ENCODE assay signal across 1 cellular context in the genomic region with DNA sequence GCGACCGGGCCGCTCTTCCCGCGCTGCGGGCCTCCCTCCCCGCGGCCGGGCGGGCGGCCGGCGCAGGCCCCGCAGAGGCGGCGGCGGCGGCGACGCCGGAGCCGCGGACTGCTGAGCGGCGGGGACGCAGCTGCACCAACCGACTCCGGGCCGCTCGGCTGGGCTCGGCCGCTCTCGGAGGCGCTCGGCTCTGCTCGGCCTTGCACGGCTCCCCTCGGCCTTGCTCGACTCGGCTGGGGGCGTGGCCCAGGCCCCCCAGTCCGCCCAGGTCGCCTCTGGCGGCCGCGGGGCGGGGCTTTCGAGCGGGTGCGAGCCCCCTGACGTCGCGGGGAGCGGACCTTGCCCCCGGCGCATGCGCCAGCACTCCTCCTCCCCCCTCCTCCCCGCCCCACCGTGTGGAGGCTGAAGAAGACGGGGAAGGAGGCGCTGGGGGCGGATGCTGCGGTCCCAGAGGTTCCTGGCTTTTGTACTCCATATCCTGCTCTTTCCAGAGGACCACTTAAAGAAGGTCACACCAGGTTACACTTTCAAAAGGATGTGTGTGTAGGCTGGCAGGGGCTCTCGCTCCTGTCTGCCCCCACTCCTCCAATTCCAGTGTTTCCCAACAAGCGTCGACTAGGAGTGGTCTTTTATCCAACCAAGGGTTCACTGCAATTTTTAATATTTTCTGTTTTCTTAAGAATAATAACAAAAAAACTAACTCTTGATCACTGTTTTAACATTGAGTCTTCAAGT.
TF ChIP-seq lines count a peak whose summit lies in the region.

A gene with protein sequence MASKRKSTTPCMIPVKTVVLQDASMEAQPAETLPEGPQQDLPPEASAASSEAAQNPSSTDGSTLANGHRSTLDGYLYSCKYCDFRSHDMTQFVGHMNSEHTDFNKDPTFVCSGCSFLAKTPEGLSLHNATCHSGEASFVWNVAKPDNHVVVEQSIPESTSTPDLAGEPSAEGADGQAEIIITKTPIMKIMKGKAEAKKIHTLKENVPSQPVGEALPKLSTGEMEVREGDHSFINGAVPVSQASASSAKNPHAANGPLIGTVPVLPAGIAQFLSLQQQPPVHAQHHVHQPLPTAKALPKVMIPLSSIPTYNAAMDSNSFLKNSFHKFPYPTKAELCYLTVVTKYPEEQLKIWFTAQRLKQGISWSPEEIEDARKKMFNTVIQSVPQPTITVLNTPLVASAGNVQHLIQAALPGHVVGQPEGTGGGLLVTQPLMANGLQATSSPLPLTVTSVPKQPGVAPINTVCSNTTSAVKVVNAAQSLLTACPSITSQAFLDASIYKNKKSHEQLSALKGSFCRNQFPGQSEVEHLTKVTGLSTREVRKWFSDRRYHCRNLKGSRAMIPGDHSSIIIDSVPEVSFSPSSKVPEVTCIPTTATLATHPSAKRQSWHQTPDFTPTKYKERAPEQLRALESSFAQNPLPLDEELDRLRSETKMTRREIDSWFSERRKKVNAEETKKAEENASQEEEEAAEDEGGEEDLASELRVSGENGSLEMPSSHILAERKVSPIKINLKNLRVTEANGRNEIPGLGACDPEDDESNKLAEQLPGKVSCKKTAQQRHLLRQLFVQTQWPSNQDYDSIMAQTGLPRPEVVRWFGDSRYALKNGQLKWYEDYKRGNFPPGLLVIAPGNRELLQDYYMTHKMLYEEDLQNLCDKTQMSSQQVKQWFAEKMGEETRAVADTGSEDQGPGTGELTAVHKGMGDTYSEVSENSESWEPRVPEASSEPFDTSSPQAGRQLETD (minus strand): TSS at position 196 of the 735 bp plus-strand sequence. CDS start 112,815 bp downstream, outside the sequence.

TF ChIP-seq in HepG2, 621 proteins besides CTCF, POLR2A, EP300 and RAD21 (continued from another document and continues in another):
- TF ChIP-seq, protein P1, sequence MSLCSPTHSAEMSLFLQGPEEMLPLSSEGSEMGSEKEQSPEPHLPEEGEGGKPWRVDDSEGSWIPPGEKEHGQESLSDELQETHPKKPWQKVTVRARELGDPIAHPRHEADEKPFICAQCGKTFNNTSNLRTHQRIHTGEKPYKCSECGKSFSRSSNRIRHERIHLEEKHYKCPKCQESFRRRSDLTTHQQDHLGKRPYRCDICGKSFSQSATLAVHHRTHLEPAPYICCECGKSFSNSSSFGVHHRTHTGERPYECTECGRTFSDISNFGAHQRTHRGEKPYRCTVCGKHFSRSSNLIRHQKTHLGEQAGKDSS (CRISPR knock-in tag; IDR thresholded peaks at IDR 0.05; ENCODE audit: borderline replicate concordance, low read depth) = no peak
- TF ChIP-seq ZNF230 (CRISPR knock-in tag; IDR thresholded peaks at IDR 0.05) (peak; percentile 45; the same call in 1 of the 2 replicates), RORA (CRISPR knock-in tag; IDR thresholded peaks at IDR 0.05) (no peak), NPAS2 (CRISPR knock-in tag; IDR thresholded peaks at IDR 0.05; ENCODE audit: borderline replicate concordance) (no peak), ZNF788 (CRISPR knock-in tag; IDR thresholded peaks at IDR 0.05; ENCODE audit: borderline replicate concordance) (0 out of 2 replicates have a peak, but pooled peaks have one; percentile 46), ZSCAN9 (CRISPR knock-in tag; IDR thresholded peaks at IDR 0.05; ENCODE audit: borderline replicate concordance) (no peak; the same call in 1 of the 2 replicates), ZNF672 (CRISPR knock-in tag; IDR thresholded peaks at IDR 0.05) (no peak), MAFK (conservative IDR thresholded peaks at IDR 0.05 in 1 of 2, IDR thresholded peaks at IDR 0.05 in 1 of 2; ENCODE audit: low read length in 2 of 2) (no peak), RXRA (CRISPR knock-in tag; IDR thresholded peaks at IDR 0.05) (no peak; the same call in 1 of the 2 replicates), ZNF260 (CRISPR knock-in tag; IDR thresholded peaks at IDR 0.05; ENCODE audit: borderline replicate concordance, low read depth) (no peak), STAT5B (CRISPR knock-in tag; IDR thresholded peaks at IDR 0.05) (no peak; the same call in 1 of the 2 replicates), MED8 (CRISPR knock-in tag; IDR thresholded peaks at IDR 0.05; ENCODE audit: insufficient replicate concordance) (peak; percentile 19), HMG20B (CRISPR knock-in tag; conservative IDR thresholded peaks at IDR 0.05) (no peak), NFE2L2 (IDR thresholded peaks at IDR 0.05; ENCODE audit: low read length) (no peak), ZNF724P (CRISPR knock-in tag; IDR thresholded peaks at IDR 0.05; ENCODE audit: borderline replicate concordance) (peak; percentile 57; the same call in 1 of the 2 replicates), RFXAP (CRISPR knock-in tag; IDR thresholded peaks at IDR 0.05; ENCODE audit: borderline replicate concordance) (0 out of 2 replicates have a peak, but pooled peaks have one; percentile 75), ZC3H4 (CRISPR knock-in tag; IDR thresholded peaks at IDR 0.05; ENCODE audit: borderline replicate concordance) (no peak), XBP1 (CRISPR knock-in tag; IDR thresholded peaks at IDR 0.05) (no peak)
- TF ChIP-seq, protein P2, sequence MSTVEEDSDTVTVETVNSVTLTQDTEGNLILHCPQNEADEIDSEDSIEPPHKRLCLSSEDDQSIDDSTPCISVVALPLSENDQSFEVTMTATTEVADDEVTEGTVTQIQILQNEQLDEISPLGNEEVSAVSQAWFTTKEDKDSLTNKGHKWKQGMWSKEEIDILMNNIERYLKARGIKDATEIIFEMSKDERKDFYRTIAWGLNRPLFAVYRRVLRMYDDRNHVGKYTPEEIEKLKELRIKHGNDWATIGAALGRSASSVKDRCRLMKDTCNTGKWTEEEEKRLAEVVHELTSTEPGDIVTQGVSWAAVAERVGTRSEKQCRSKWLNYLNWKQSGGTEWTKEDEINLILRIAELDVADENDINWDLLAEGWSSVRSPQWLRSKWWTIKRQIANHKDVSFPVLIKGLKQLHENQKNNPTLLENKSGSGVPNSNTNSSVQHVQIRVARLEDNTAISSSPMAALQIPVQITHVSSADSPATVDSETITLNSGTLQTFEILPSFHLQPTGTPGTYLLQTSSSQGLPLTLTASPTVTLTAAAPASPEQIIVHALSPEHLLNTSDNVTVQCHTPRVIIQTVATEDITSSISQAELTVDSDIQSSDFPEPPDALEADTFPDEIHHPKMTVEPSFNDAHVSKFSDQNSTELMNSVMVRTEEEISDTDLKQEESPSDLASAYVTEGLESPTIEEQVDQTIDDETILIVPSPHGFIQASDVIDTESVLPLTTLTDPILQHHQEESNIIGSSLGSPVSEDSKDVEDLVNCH (CRISPR knock-in tag; IDR thresholded peaks at IDR 0.05) = no peak
- TF ChIP-seq, protein P3, sequence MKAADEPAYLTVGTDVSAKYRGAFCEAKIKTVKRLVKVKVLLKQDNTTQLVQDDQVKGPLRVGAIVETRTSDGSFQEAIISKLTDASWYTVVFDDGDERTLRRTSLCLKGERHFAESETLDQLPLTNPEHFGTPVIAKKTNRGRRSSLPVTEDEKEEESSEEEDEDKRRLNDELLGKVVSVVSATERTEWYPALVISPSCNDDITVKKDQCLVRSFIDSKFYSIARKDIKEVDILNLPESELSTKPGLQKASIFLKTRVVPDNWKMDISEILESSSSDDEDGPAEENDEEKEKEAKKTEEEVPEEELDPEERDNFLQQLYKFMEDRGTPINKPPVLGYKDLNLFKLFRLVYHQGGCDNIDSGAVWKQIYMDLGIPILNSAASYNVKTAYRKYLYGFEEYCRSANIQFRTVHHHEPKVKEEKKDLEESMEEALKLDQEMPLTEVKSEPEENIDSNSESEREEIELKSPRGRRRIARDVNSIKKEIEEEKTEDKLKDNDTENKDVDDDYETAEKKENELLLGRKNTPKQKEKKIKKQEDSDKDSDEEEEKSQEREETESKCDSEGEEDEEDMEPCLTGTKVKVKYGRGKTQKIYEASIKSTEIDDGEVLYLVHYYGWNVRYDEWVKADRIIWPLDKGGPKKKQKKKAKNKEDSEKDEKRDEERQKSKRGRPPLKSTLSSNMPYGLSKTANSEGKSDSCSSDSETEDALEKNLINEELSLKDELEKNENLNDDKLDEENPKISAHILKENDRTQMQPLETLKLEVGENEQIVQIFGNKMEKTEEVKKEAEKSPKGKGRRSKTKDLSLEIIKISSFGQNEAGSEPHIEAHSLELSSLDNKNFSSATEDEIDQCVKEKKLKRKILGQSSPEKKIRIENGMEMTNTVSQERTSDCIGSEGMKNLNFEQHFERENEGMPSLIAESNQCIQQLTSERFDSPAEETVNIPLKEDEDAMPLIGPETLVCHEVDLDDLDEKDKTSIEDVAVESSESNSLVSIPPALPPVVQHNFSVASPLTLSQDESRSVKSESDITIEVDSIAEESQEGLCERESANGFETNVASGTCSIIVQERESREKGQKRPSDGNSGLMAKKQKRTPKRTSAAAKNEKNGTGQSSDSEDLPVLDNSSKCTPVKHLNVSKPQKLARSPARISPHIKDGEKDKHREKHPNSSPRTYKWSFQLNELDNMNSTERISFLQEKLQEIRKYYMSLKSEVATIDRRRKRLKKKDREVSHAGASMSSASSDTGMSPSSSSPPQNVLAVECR (CRISPR knock-in tag; IDR thresholded peaks at IDR 0.05; ENCODE audit: borderline replicate concordance) = no peak
- TF ChIP-seq, protein P4, sequence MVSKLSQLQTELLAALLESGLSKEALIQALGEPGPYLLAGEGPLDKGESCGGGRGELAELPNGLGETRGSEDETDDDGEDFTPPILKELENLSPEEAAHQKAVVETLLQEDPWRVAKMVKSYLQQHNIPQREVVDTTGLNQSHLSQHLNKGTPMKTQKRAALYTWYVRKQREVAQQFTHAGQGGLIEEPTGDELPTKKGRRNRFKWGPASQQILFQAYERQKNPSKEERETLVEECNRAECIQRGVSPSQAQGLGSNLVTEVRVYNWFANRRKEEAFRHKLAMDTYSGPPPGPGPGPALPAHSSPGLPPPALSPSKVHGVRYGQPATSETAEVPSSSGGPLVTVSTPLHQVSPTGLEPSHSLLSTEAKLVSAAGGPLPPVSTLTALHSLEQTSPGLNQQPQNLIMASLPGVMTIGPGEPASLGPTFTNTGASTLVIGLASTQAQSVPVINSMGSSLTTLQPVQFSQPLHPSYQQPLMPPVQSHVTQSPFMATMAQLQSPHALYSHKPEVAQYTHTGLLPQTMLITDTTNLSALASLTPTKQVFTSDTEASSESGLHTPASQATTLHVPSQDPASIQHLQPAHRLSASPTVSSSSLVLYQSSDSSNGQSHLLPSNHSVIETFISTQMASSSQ (IDR thresholded peaks at IDR 0.05; ENCODE audit: low read depth) = 0 out of 2 replicates have a peak, but pooled peaks have one; percentile 6
- TF ChIP-seq, protein P4 (CRISPR knock-in tag; IDR thresholded peaks at IDR 0.05; ENCODE audit: borderline replicate concordance) = peak; percentile 55; the same call in 1 of the 2 replicates
- TF ChIP-seq, protein P5, sequence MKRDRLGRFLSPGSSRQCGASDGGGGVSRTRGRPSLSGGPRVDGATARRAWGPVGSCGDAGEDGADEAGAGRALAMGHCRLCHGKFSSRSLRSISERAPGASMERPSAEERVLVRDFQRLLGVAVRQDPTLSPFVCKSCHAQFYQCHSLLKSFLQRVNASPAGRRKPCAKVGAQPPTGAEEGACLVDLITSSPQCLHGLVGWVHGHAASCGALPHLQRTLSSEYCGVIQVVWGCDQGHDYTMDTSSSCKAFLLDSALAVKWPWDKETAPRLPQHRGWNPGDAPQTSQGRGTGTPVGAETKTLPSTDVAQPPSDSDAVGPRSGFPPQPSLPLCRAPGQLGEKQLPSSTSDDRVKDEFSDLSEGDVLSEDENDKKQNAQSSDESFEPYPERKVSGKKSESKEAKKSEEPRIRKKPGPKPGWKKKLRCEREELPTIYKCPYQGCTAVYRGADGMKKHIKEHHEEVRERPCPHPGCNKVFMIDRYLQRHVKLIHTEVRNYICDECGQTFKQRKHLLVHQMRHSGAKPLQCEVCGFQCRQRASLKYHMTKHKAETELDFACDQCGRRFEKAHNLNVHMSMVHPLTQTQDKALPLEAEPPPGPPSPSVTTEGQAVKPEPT (CRISPR knock-in tag; IDR thresholded peaks at IDR 0.05; ENCODE audit: low read depth) = no peak
- TF ChIP-seq, protein P6, sequence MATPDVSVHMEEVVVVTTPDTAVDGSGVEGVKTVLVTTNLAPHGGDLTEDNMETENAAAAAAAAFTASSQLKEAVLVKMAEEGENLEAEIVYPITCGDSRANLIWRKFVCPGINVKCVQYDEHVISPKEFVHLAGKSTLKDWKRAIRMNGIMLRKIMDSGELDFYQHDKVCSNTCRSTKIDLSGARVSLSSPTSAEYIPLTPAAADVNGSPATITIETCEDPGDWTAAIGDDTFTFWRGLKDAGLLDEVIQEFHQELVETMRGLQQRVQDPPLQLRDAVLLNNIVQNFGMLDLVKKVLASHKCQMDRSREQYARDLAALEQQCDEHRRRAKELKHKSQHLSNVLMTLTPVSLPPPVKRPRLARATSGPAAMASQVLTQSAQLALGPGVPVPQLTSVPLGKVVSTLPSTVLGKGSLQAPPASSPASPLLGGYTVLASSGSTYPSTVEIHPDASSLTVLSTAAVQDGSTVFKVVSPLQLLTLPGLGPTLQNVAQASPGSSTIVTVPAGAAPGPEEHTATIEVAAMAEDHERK (CRISPR knock-in tag; IDR thresholded peaks at IDR 0.05; ENCODE audit: low read depth) = 0 out of 2 replicates have a peak, but pooled peaks have one; percentile 19
- TF ChIP-seq, protein P7, sequence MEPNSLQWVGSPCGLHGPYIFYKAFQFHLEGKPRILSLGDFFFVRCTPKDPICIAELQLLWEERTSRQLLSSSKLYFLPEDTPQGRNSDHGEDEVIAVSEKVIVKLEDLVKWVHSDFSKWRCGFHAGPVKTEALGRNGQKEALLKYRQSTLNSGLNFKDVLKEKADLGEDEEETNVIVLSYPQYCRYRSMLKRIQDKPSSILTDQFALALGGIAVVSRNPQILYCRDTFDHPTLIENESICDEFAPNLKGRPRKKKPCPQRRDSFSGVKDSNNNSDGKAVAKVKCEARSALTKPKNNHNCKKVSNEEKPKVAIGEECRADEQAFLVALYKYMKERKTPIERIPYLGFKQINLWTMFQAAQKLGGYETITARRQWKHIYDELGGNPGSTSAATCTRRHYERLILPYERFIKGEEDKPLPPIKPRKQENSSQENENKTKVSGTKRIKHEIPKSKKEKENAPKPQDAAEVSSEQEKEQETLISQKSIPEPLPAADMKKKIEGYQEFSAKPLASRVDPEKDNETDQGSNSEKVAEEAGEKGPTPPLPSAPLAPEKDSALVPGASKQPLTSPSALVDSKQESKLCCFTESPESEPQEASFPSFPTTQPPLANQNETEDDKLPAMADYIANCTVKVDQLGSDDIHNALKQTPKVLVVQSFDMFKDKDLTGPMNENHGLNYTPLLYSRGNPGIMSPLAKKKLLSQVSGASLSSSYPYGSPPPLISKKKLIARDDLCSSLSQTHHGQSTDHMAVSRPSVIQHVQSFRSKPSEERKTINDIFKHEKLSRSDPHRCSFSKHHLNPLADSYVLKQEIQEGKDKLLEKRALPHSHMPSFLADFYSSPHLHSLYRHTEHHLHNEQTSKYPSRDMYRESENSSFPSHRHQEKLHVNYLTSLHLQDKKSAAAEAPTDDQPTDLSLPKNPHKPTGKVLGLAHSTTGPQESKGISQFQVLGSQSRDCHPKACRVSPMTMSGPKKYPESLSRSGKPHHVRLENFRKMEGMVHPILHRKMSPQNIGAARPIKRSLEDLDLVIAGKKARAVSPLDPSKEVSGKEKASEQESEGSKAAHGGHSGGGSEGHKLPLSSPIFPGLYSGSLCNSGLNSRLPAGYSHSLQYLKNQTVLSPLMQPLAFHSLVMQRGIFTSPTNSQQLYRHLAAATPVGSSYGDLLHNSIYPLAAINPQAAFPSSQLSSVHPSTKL (CRISPR knock-in tag; IDR thresholded peaks at IDR 0.05) = peak; percentile 80
